In the genomic region with DNA sequence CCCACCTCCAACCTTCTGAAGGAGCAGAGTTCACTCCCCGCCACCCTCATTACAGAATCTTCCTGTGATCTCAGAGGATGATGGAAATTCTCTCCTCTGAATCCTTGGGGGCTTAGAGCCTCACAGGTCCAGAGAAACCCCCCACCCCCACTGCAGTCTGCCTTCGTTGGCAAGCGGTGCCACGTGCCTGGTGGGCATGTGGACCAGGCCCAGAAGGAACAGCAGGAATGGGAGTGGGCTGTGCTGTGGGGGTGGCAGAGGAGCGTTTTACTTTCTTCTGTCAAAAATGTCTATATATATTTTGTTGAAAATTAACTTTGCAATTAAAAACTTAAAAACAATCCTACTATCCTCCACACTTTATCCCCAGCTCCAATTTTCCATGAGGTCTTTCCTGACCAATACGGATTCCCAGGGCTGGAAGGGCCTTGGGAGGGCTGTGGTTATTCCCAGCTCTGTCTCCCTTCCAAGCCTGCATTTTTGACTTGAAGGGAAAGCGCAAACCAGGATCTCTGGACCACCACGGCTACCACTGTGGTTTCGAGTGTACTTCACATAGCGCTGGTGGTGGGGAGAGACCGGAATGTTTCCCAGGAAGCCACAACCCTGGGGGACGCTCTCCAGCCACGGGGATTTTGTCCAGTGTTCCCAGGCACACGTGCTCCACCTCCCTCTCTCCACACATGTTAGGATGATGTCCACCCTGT, we compare ENCODE assay signal across 1 cellular context.
TF ChIP-seq lines count a peak whose summit lies in the region.

No MANE protein-coding gene starts in this region.

TF ChIP-seq in IMR-90, 13 proteins besides CTCF, POLR2A, EP300 and RAD21:
- TF ChIP-seq RFX5 (IDR thresholded peaks at IDR 0.05; ENCODE audit: low read depth, low read length): no peak
- no peak for TF ChIP-seq BHLHE40 (IDR thresholded peaks at IDR 0.05; ENCODE audit: low read depth, low read length)
- TF ChIP-seq, protein P1, sequence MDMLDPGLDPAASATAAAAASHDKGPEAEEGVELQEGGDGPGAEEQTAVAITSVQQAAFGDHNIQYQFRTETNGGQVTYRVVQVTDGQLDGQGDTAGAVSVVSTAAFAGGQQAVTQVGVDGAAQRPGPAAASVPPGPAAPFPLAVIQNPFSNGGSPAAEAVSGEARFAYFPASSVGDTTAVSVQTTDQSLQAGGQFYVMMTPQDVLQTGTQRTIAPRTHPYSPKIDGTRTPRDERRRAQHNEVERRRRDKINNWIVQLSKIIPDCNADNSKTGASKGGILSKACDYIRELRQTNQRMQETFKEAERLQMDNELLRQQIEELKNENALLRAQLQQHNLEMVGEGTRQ (IDR thresholded peaks at IDR 0.05; ENCODE audit: low read depth, low read length): no peak
- TF ChIP-seq MAFK (IDR thresholded peaks at IDR 0.05; ENCODE audit: low read depth, low read length): no peak
- no peak for TF ChIP-seq NFE2L2 (IDR thresholded peaks at IDR 0.05; ENCODE audit: low read depth, low read length)
- TF ChIP-seq CEBPB (IDR thresholded peaks at IDR 0.05; ENCODE audit: low read depth, low read length): no peak
- TF ChIP-seq RCOR1 (IDR thresholded peaks at IDR 0.05; ENCODE audit: insufficient replicate concordance, low read length): no peak
- TF ChIP-seq, protein P2, sequence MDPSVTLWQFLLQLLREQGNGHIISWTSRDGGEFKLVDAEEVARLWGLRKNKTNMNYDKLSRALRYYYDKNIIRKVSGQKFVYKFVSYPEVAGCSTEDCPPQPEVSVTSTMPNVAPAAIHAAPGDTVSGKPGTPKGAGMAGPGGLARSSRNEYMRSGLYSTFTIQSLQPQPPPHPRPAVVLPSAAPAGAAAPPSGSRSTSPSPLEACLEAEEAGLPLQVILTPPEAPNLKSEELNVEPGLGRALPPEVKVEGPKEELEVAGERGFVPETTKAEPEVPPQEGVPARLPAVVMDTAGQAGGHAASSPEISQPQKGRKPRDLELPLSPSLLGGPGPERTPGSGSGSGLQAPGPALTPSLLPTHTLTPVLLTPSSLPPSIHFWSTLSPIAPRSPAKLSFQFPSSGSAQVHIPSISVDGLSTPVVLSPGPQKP (IDR thresholded peaks at IDR 0.05; ENCODE audit: borderline replicate concordance, low read depth, low read length): no peak
- TF ChIP-seq SMC3 (IDR thresholded peaks at IDR 0.05; ENCODE audit: low read depth, low read length): no peak
- TF ChIP-seq FOS (IDR thresholded peaks at IDR 0.05; ENCODE audit: low read depth, low read length): no peak
- TF ChIP-seq MAZ (IDR thresholded peaks at IDR 0.05; ENCODE audit: borderline replicate concordance, low read depth, low read length): no peak
- TF ChIP-seq CHD1 (IDR thresholded peaks at IDR 0.05; ENCODE audit: low read depth, low read length): no peak
- TF ChIP-seq MXI1 (IDR thresholded peaks at IDR 0.05; ENCODE audit: borderline replicate concordance, low read depth, low read length): no peak
